21 cellular contexts compared by ENCODE assay signal in genomic region chr10:70456164-70456563, GRCh38.
A peak's percentile ranks its signal among the peaks of the same experiment; 100 is the strongest.
DNase-seq lines count a peak whose midpoint lies in the region; ATAC-seq and TF ChIP-seq lines count a peak whose summit lies in the region.
"Had no signal": no experiment of that assay in that cellular context is flagged by ENCODE, and none has a peak within 500 bp of the region (broad histone marks: within the 10 kb centered on the region; RNA-seq: fewer than 3 reads in every experiment).

No MANE protein-coding gene starts in this region.

- H4K20me1 ChIP-seq in BLaER1 treated with 17β-estradiol and CSF1 and Interleukin-3, amounts not matched to agents 10 nM and 100 nM = no peaks in the 10 kb centered on the region; a peak in 1 of 22 replicates

- peaks cover 24 to 55% (median 45%) of the 10 kb centered on the region in 10 experiments for H3K4me1 ChIP-seq in BLaER1 treated with 17β-estradiol and CSF1 and Interleukin-3, amounts not matched to agents 10 nM and 100 nM
- peaks cover 6% of the 10 kb centered on the region for H3K4me1 ChIP-seq in HEK293 (ENCODE audit: control insufficient read depth, insufficient read depth, low read length)

- H3K9ac ChIP-seq in BLaER1 treated with 17β-estradiol and CSF1 and Interleukin-3, amounts not matched to agents 10 nM and 100 nM = peak overlapping the region in 2 of 11 experiments; percentile 46 to 47; a peak in 2 of 22 replicates
- H3K9ac ChIP-seq: KMS-11 had no signal

- H3K27ac ChIP-seq in BLaER1 treated with 17β-estradiol and CSF1 and Interleukin-3, amounts not matched to agents 10 nM and 100 nM = peak overlapping the region in 1 of 11 experiments; percentile 50; a peak in 2 of 22 replicates
- no peak overlapping the region for H3K27ac ChIP-seq in HEK293 (ENCODE audit: extremely low read depth, low read depth, low read length)
- H3K27ac ChIP-seq: KMS-11, SJSA1 had no signal

- no peak for TF ChIP-seq CTCF in HEK293 (tag by site-specific recombination; IDR thresholded peaks at IDR 0.05)

- peaks cover 9 to 27% (median 16%) of the 10 kb centered on the region in 11 experiments for H3K27me3 ChIP-seq in BLaER1 treated with 17β-estradiol and CSF1 and Interleukin-3, amounts not matched to agents 10 nM and 100 nM

- CTCF ChIA-PET in HEK293 (lab: Yijun Ruan, JAX) = interaction anchor here (0.9 kb wide), 1 partner anchor 93 kb away, joined by 4 read pairs; no protein-coding TSS in a partner anchor

- peak; percentile 37 for DNase-seq in amniotic epithelial cell (ENCODE audit: low read depth)
- no peak for DNase-seq in NCI-H146 (lab: John Stamatoyannopoulos, UW)
- DNase-seq in activated CD4-positive, alpha-beta T cell treated with anti-CD3 and anti-CD28 coated beads for 4 hours = no peak
- DNase-seq in ACHN = no peak
- DNase-seq: 8988T, AML-193, DMS79, NCI-H1105 treated with DMSO at 0.1 percent for 48 hours, NCI-H1694 treated with DMSO at 0.1 percent for 48 hours, NCI-H2081 treated with DMSO at 0.1 percent for 48 hours, NCI-H2171 treated with DMSO at 0.1 percent for 48 hours, NCI-H524 treated with DMSO at 0.1 percent for 48 hours, OCI-M1 had no signal

- no peak for ATAC-seq in HG03378 (IDR thresholded peaks at IDR 0.05; ENCODE audit: unreplicated experiment)
- ATAC-seq: HCT116, Right ventricle myocardium inferior had no signal

- H3K36me3 ChIP-seq in BLaER1 treated with 17β-estradiol and CSF1 and Interleukin-3, amounts not matched to agents 10 nM and 100 nM = no peaks in the 10 kb centered on the region
- no peaks in the 10 kb centered on the region for H3K36me3 ChIP-seq in HEK293 (ENCODE audit: control insufficient read depth in 2 of 2, insufficient read depth in 1 of 2, low read length in 2 of 2)
- H3K36me3 ChIP-seq: SJSA1 had no signal

- H3K4me2 ChIP-seq in BLaER1 treated with 17β-estradiol and CSF1 and Interleukin-3, amounts not matched to agents 10 nM and 100 nM = peak overlapping the region; percentile 68 to 94 (median 88); a peak in 20 of 22 replicates
- H3K4me2 ChIP-seq: KMS-11 had no signal

- H3K4me3 ChIP-seq in BLaER1 treated with 17β-estradiol and CSF1 and Interleukin-3, amounts not matched to agents 10 nM and 100 nM = no peak overlapping the region
- H3K4me3 ChIP-seq in HEK293 (ENCODE audit: low read depth, low read length) = no peak overlapping the region
- peak overlapping the region; percentile 0; the same call in 1 of the 2 replicates for H3K4me3 ChIP-seq in iPS-18c (ENCODE audit: insufficient read depth, low read depth, low read length)
- H3K4me3 ChIP-seq: SJSA1 had no signal

- in situ Hi-C loops in ACHN (cut with HindIII; ENCODE audit: low pct_ligation_motif_present, low pct_unique_long_range_greater_than_20kb, low sequenced_read_pairs) = no loop called here

- no peaks in the 10 kb centered on the region for H3K9me3 ChIP-seq in BLaER1 treated with 17β-estradiol and CSF1 and Interleukin-3, amounts not matched to agents 10 nM and 100 nM (replicated peaks in 1 of 11)
- H3K9me3 ChIP-seq in HEK293 (ENCODE audit: control insufficient read depth, insufficient read depth, low read depth, low read length) = no peaks in the 10 kb centered on the region
- H3K9me3 ChIP-seq in iPS-18c (ENCODE audit: control insufficient read depth, insufficient read depth, low read length) = no peaks in the 10 kb centered on the region
- H3K9me3 ChIP-seq: SJSA1 had no signal

- POLR2A ChIA-PET in HEK293 (lab: Yijun Ruan, JAX) = no interaction called here

TF ChIP-seq in HEK293, 187 proteins besides CTCF, POLR2A, EP300 and RAD21:
- peak; percentile 21; the same call in 1 of the 2 replicates for TF ChIP-seq ZNF341 (tag by site-specific recombination; IDR thresholded peaks at IDR 0.05; ENCODE audit: low read depth)
- no peak for TF ChIP-seq ZBTB1 (tag by site-specific recombination; IDR thresholded peaks at IDR 0.05)
- TF ChIP-seq, protein P1, sequence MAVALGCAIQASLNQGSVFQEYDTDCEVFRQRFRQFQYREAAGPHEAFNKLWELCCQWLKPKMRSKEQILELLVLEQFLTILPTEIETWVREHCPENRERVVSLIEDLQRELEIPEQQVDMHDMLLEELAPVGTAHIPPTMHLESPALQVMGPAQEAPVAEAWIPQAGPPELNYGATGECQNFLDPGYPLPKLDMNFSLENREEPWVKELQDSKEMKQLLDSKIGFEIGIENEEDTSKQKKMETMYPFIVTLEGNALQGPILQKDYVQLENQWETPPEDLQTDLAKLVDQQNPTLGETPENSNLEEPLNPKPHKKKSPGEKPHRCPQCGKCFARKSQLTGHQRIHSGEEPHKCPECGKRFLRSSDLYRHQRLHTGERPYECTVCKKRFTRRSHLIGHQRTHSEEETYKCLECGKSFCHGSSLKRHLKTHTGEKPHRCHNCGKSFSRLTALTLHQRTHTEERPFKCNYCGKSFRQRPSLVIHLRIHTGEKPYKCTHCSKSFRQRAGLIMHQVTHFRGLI (tag by site-specific recombination; IDR thresholded peaks at IDR 0.05) = peak; percentile 80
- TF ChIP-seq ZNF169 (tag by site-specific recombination; IDR thresholded peaks at IDR 0.05) = no peak
- peak; percentile 38; the same call in 1 of the 2 replicates for TF ChIP-seq ZNF398 (tag by site-specific recombination; IDR thresholded peaks at IDR 0.05)
- no peak for TF ChIP-seq KLF10 (tag by site-specific recombination; IDR thresholded peaks at IDR 0.05)
- TF ChIP-seq GLIS1 (tag by site-specific recombination; IDR thresholded peaks at IDR 0.05) = 0 out of 2 replicates have a peak, but pooled peaks have one; percentile 15
- peak; percentile 28; the same call in 1 of the 2 replicates for TF ChIP-seq KLF17 (tag by site-specific recombination; IDR thresholded peaks at IDR 0.05)
- peak; percentile 65 for TF ChIP-seq ZNF600 (tag by site-specific recombination; IDR thresholded peaks at IDR 0.05)
